Comparison of ENCODE assay signal across 5 cellular contexts in genomic region chrX:95367286-95367685, GRCh38.
"Had no signal": no experiment of that assay in that cellular context is flagged by ENCODE, and none has a peak within 500 bp of the region (broad histone marks: within the 10 kb centered on the region; RNA-seq: fewer than 3 reads in every experiment).

No MANE protein-coding gene starts in this region.

- ATAC-seq: HepG2, K562 had no signal

- H3K27ac ChIP-seq: HL-60 had no signal

- H3K4me3 ChIP-seq: K562 had no signal

- DNase-seq: IMR-90, KBM-7 had no signal
